Comparison of ENCODE assay signal across 14 cellular contexts in genomic region chr22:48908547-48908946, GRCh38.
DNase-seq lines count a peak whose midpoint lies in the region; ATAC-seq and TF ChIP-seq lines count a peak whose summit lies in the region.
"Had no signal": no experiment of that assay in that cellular context is flagged by ENCODE, and none has a peak within 500 bp of the region (broad histone marks: within the 10 kb centered on the region; RNA-seq: fewer than 3 reads in every experiment).

No MANE protein-coding gene starts in this region.

- TF ChIP-seq RAD21 in IMR-90 (IDR thresholded peaks at IDR 0.05; ENCODE audit: low read length) = no peak

- intact Hi-C loops in IMR-90 (cut with micrococcal nuclease) (no loop called here), sigmoid colon (cut with DNase I) (no loop called here)

- H3K56ac ChIP-seq in IMR-90 (ENCODE audit: extremely low read depth, insufficient read depth, low read length) = no peak overlapping the region

- no peak overlapping the region for H4K91ac ChIP-seq in IMR-90 (ENCODE audit: insufficient read depth, low read depth, low read length)

- TF ChIP-seq CTCF in IMR-90 (conservative IDR thresholded peaks at IDR 0.05; ENCODE audit: low read depth, low read length) (no peak), coronary artery (IDR thresholded peaks at IDR 0.05) (no peak), sigmoid colon (IDR thresholded peaks at IDR 0.05) (no peak)

- no peak overlapping the region for H2BK120ac ChIP-seq in IMR-90 (ENCODE audit: low read depth, low read length)

- H3K27ac ChIP-seq in IMR-90 (ENCODE audit: insufficient read depth, low read length) (no peak overlapping the region), coronary artery (no peak overlapping the region), sigmoid colon (no peak overlapping the region)
- H3K27ac ChIP-seq: BLaER1 treated with 17β-estradiol and CSF1 and Interleukin-3, amounts not matched to agents 10 nM and 100 nM had no signal

- no peak overlapping the region for H4K5ac ChIP-seq in IMR-90 (ENCODE audit: low read depth, low read length)

- H3K14ac ChIP-seq in IMR-90 (replicated peaks; ENCODE audit: low read depth, low read length) = no peak overlapping the region

- H3K4me3 ChIP-seq in IMR-90 (ENCODE audit: insufficient read depth, low read depth, low read length) (no peak overlapping the region), coronary artery (no peak overlapping the region), sigmoid colon (no peak overlapping the region)
- H3K4me3 ChIP-seq: BLaER1 treated with 17β-estradiol and CSF1 and Interleukin-3, amounts not matched to agents 10 nM and 100 nM; K562 had no signal

- H2AFZ ChIP-seq in IMR-90 (replicated peaks; ENCODE audit: low read length, poor library complexity) = no peak overlapping the region

- no peak for TF ChIP-seq EP300 in sigmoid colon (IDR thresholded peaks at IDR 0.05)

- dilution Hi-C loops in IMR-90 (cut with HindIII; ENCODE audit: low sequenced_read_pairs, unreplicated experiment) = no loop called here

- no peaks in the 10 kb centered on the region for H3K36me3 ChIP-seq in IMR-90 (ENCODE audit: control insufficient read depth, insufficient read depth, low read length)
- H3K36me3 ChIP-seq in sigmoid colon = no peaks in the 10 kb centered on the region
- H3K36me3 ChIP-seq: BLaER1 treated with 17β-estradiol and CSF1 and Interleukin-3, amounts not matched to agents 10 nM and 100 nM had no signal

- H3K9me3 ChIP-seq in IMR-90 (ENCODE audit: control insufficient read depth, insufficient read depth, low read length) (peaks cover 23% of the 10 kb centered on the region), sigmoid colon (no peaks in the 10 kb centered on the region)
- H3K9me3 ChIP-seq: Caco-2 had no signal

- H3K9ac ChIP-seq in IMR-90 (ENCODE audit: low read depth, low read length) = no peak overlapping the region
- H3K9ac ChIP-seq: BLaER1 treated with 17β-estradiol and CSF1 and Interleukin-3, amounts not matched to agents 10 nM and 100 nM had no signal

- no peak overlapping the region for H2AK5ac ChIP-seq in IMR-90 (ENCODE audit: low read depth, low read length)

- DNase-seq in IMR-90 (no peak), coronary artery (ENCODE audit: low spot score) (peak; percentile 19), sigmoid colon (peak; percentile 27), HuH-7.5 (ENCODE audit: low spot score) (no peak), HUDEP-2 (lab: John Stamatoyannopoulos, UW; ENCODE audit: unreplicated experiment in 76 of 76) (no peak)
- DNase-seq: Caco-2; CD8-positive, alpha-beta memory T cell; DMS79 treated with DMSO at 0.1 percent for 48 hours; GF-D8; H9 had no signal

- no peak overlapping the region for H3K4me2 ChIP-seq in IMR-90 (ENCODE audit: low read depth, low read length)
- H3K4me2 ChIP-seq: BLaER1 treated with 17β-estradiol and CSF1 and Interleukin-3, amounts not matched to agents 10 nM and 100 nM had no signal

- no peak overlapping the region for H2BK20ac ChIP-seq in IMR-90 (ENCODE audit: low read depth, low read length)

- H2BK15ac ChIP-seq in IMR-90 (ENCODE audit: low read depth, low read length) = no peak overlapping the region

- POLR2A ChIA-PET in IMR-90 (lab: Charles Lee; ENCODE audit: unreplicated experiment) = no interaction called here

- ATAC-seq in IMR-90 (ENCODE audit: low read depth) (no peak), GM19467 (IDR thresholded peaks at IDR 0.05; ENCODE audit: unreplicated experiment) (no peak), HG02885 (IDR thresholded peaks at IDR 0.05; ENCODE audit: poor library complexity, unreplicated experiment) (no peak)
- ATAC-seq: K562 had no signal

- no peak overlapping the region for H4K8ac ChIP-seq in IMR-90 (ENCODE audit: low read depth in 2 of 2, low read length in 2 of 2)

- no CpG with 5 or more reads among the region's 9 CpGs for WGBS in IMR-90 (ENCODE audit: extremely low coverage in 2 of 2, insufficient read length in 1 of 2), 2 experiments
- WGBS in sigmoid colon, 2 donors = 82 to 88% methylated on average over 9 of the region's 9 CpGs

- no peak overlapping the region for H3K18ac ChIP-seq in IMR-90 (ENCODE audit: low read depth, low read length)

- peak overlapping the region; percentile 23 for H2AK9ac ChIP-seq in IMR-90 (replicated peaks; ENCODE audit: low read depth, low read length, poor library complexity)

- H3K23ac ChIP-seq in IMR-90 (ENCODE audit: low read depth, low read length) = no peak overlapping the region

- H2BK5ac ChIP-seq in IMR-90 (ENCODE audit: low read depth, low read length, poor library complexity, severe bottlenecking) = no peak overlapping the region

- H3K4me1 ChIP-seq in IMR-90 (ENCODE audit: control insufficient read depth, insufficient read depth, low read length) (no peaks in the 10 kb centered on the region), sigmoid colon (no peaks in the 10 kb centered on the region)
- H3K4me1 ChIP-seq: Caco-2 had no signal

- TF ChIP-seq POLR2A in IMR-90 (IDR thresholded peaks at IDR 0.05; ENCODE audit: low read depth, low read length) (no peak), sigmoid colon (IDR thresholded peaks at IDR 0.05) (no peak)

- BruUV-seq in IMR-90 (replicated peaks; lab: Mats Ljungman, UMichigan) = no TSS peak

- CTCF ChIA-PET in IMR-90 (lab: Yijun Ruan, JAX) = no interaction called here

- H3K4ac ChIP-seq in IMR-90 (ENCODE audit: low read depth, low read length) = no peak overlapping the region

- no peaks in the 10 kb centered on the region for H4K20me1 ChIP-seq in IMR-90 (ENCODE audit: insufficient read depth, low read length)

- H3K79me1 ChIP-seq in IMR-90 (ENCODE audit: low read depth in 1 of 2, low read length in 2 of 2) = no peaks in the 10 kb centered on the region

- H3K27me3 ChIP-seq in IMR-90 (ENCODE audit: control insufficient read depth, insufficient read depth, low read length) (no peaks in the 10 kb centered on the region), sigmoid colon (peaks cover 0 to 20% (median 0%) of the 10 kb centered on the region in 3 donors)

- in situ Hi-C loops in IMR-90 (cut with MboI; ENCODE audit: low sequenced_read_pairs) = no loop called here

- no peaks in the 10 kb centered on the region for H3K9me1 ChIP-seq in IMR-90 (ENCODE audit: insufficient read depth, low read length)

TF ChIP-seq in IMR-90, 13 proteins besides CTCF, POLR2A, EP300 and RAD21:
- TF ChIP-seq MAZ (IDR thresholded peaks at IDR 0.05; ENCODE audit: borderline replicate concordance, low read depth, low read length) (no peak), SMC3 (IDR thresholded peaks at IDR 0.05; ENCODE audit: low read depth, low read length) (no peak), RFX5 (IDR thresholded peaks at IDR 0.05; ENCODE audit: low read depth, low read length) (no peak), CEBPB (IDR thresholded peaks at IDR 0.05; ENCODE audit: low read depth, low read length) (no peak), MAFK (IDR thresholded peaks at IDR 0.05; ENCODE audit: low read depth, low read length) (no peak), CHD1 (IDR thresholded peaks at IDR 0.05; ENCODE audit: low read depth, low read length) (no peak)
TF ChIP-seq in IMR-90: peak in this region for 0.

Comparison
In these comparisons a context has a peak if more than half of its experiments do, and no peak if none do; other contexts are left out.
1. DNase-seq: peak in coronary artery (single experiment) and sigmoid colon (single experiment); none in IMR-90 (single experiment), HuH-7.5 (single experiment) and HUDEP-2 (0 of 76).